Comparison of ENCODE assay signal across 16 cellular contexts in genomic region chr20:48360338-48360698, GRCh38.
DNase-seq lines count a peak whose midpoint lies in the region; ATAC-seq and TF ChIP-seq lines count a peak whose summit lies in the region.
"Had no signal": no experiment of that assay in that cellular context is flagged by ENCODE, and none has a peak within 500 bp of the region (broad histone marks: within the 10 kb centered on the region; RNA-seq: fewer than 3 reads in every experiment).

No MANE protein-coding gene starts in this region.

- TF ChIP-seq CTCF in GM13977 (IDR thresholded peaks at IDR 0.05; ENCODE audit: extremely low read depth, insufficient read depth, missing control alignments), result no peak

- H3K9me3 Mint-ChIP-seq in activated naive CD8-positive, alpha-beta T cell treated with anti-CD3 and anti-CD28 coated beads for 36 hours, result no peaks in the 10 kb centered on the region
- H3K9me3 Mint-ChIP-seq: natural killer cell had no signal

- H3K4me3 Mint-ChIP-seq in activated naive CD8-positive, alpha-beta T cell treated with anti-CD3 and anti-CD28 coated beads for 36 hours, result no peak overlapping the region
- H3K4me3 Mint-ChIP-seq: natural killer cell had no signal

- peaks cover 13% of the 10 kb centered on the region for H3K27me3 Mint-ChIP-seq in activated naive CD8-positive, alpha-beta T cell treated with anti-CD3 and anti-CD28 coated beads for 36 hours

- peak overlapping the region; percentile 20 for H3K27ac Mint-ChIP-seq in activated naive CD8-positive, alpha-beta T cell treated with anti-CD3 and anti-CD28 coated beads for 36 hours
- H3K27ac Mint-ChIP-seq: natural killer cell had no signal

- no peaks in the 10 kb centered on the region for H3K4me1 Mint-ChIP-seq in activated naive CD8-positive, alpha-beta T cell treated with anti-CD3 and anti-CD28 coated beads for 36 hours
- H3K4me1 Mint-ChIP-seq: natural killer cell had no signal

- DNase-seq in GM13977 (ENCODE audit: low spot score) (peak; percentile 54), NCI-H2227 treated with DMSO at 0.1 percent for 48 hours (lab: John Stamatoyannopoulos, UW) (no peak), NCI-H1105 (lab: John Stamatoyannopoulos, UW) (no peak), ureter (ENCODE audit: low spot score) (no peak)
- DNase-seq in activated naive CD8-positive, alpha-beta T cell treated with anti-CD3 and anti-CD28 coated beads for 36 hours, result no peak
- DNase-seq: activated T-cell treated with anti-CD3 and anti-CD28 coated beads, Interleukin-2, amount 50 U/mL, for 1 hour; amygdala; C1 segment of cervical spinal cord; dermis blood vessel endothelial cell; foreskin melanocyte; kidney; natural killer cell; NCI-H2081 treated with DMSO at 0.1 percent for 48 hours had no signal

- ATAC-seq in GM21423 (IDR thresholded peaks at IDR 0.05; ENCODE audit: unreplicated experiment), result peak; percentile 34
- ATAC-seq in HG03159 (IDR thresholded peaks at IDR 0.05; ENCODE audit: unreplicated experiment), result peak; percentile 51
- no peak for ATAC-seq in GM19397 (IDR thresholded peaks at IDR 0.05; ENCODE audit: unreplicated experiment)

- peaks cover 2% of the 10 kb centered on the region for H3K36me3 Mint-ChIP-seq in activated naive CD8-positive, alpha-beta T cell treated with anti-CD3 and anti-CD28 coated beads for 36 hours
- H3K36me3 Mint-ChIP-seq: natural killer cell had no signal

- in situ Hi-C loops in GM13977 (cut with MboI; ENCODE audit: low pct_unique_long_range_greater_than_20kb, low sequenced_read_pairs, unreplicated experiment), result no loop called here
